9 cellular contexts compared by ENCODE assay signal in genomic region chr11:8688414-8689362, GRCh38. TPM values are rescaled to one million over a fixed set of nuclear protein-coding genes. Genes with fewer than 3 reads are reported as not detected.
DNase-seq lines count a peak whose midpoint lies in the region; ATAC-seq, FAIRE-seq and TF ChIP-seq lines count a peak whose summit lies in the region.
"Had no signal": no experiment of that assay in that cellular context is flagged by ENCODE, and none has a peak within 500 bp of the region (broad histone marks: within the 10 kb centered on the region; RNA-seq: fewer than 3 reads in every experiment).

No MANE protein-coding gene starts in this region.

- H3K27me3 ChIP-seq in keratinocyte (ENCODE audit: control insufficient read depth, extremely low read depth, insufficient read depth, low read length): no peaks in the 10 kb centered on the region

- peak overlapping the region; percentile 19 for H2AFZ ChIP-seq in keratinocyte (ENCODE audit: control insufficient read depth, low read length)

- H3K4me3 ChIP-seq in keratinocyte (ENCODE audit: control insufficient read depth in 2 of 3, extremely low read depth in 1 of 3, insufficient read depth in 2 of 3, low read depth in 1 of 3, low read length in 3 of 3): peak overlapping the region; percentile 32 to 84 (median 76)

- peak overlapping the region; percentile 97 for H3K4me2 ChIP-seq in keratinocyte (ENCODE audit: control insufficient read depth, extremely low read depth, insufficient read depth, low read depth, low read length)

- H3K79me2 ChIP-seq in keratinocyte (ENCODE audit: control insufficient read depth, insufficient read depth, low read length): peaks cover 28% of the 10 kb centered on the region

- H3K4me1 ChIP-seq in keratinocyte (ENCODE audit: control insufficient read depth, extremely low read depth, insufficient read depth, low read length): peaks cover 59% of the 10 kb centered on the region

- H3K27ac ChIP-seq in keratinocyte (ENCODE audit: control insufficient read depth, insufficient read depth, low read length): peak overlapping the region; percentile 65

- peak; percentile 91 for TF ChIP-seq POLR2A in GM18951 (IDR thresholded peaks at IDR 0.05; ENCODE audit: extremely low read depth, insufficient read depth, insufficient read length)

- dilution Hi-C loops in keratinocyte (cut with MboI; ENCODE audit: extremely low pct_ligation_motif_present, low sequenced_read_pairs): no loop called here

- no peaks in the 10 kb centered on the region for H3K9me3 ChIP-seq in keratinocyte (ENCODE audit: control insufficient read depth, low read depth, low read length)

- peak overlapping the region; percentile 76 for H3K9ac ChIP-seq in keratinocyte (ENCODE audit: control insufficient read depth, extremely low read depth, insufficient read depth, low read length)

- peaks cover 13% of the 10 kb centered on the region for H4K20me1 ChIP-seq in keratinocyte (ENCODE audit: control insufficient read depth, extremely low read depth, insufficient read depth, low read length)

- H3K36me3 ChIP-seq in keratinocyte (ENCODE audit: control insufficient read depth in 2 of 2, extremely low read depth in 1 of 2, insufficient read depth in 2 of 2, low read length in 2 of 2): peaks cover 38 to 42% of the 10 kb centered on the region in 2 experiments

- peak; percentile 89 for DNase-seq in AG09319 (ENCODE audit: extremely low read depth, low read depth)
- peak; percentile 98 for DNase-seq in NCI-H2227 treated with DMSO at 0.1 percent for 48 hours (lab: John Stamatoyannopoulos, UW)
- peak; percentile 69 for DNase-seq in activated CD4-positive, CD25-positive, alpha-beta regulatory T cell treated with anti-CD3 and anti-CD28 coated beads, Interleukin-2, amount 50 U/mL, for 16 hours (ENCODE audit: low read depth, low spot score)
- DNase-seq in cerebellar cortex (ENCODE audit: low spot score): peak; percentile 98
- DNase-seq in keratinocyte (ENCODE audit: low read depth, low spot score): peak; percentile 77
- DNase-seq in stimulated activated CD4-positive, alpha-beta T cell treated with anti-CD3 and anti-CD28 coated beads, Interleukin-12 subunit alpha, Interleukin-12 subunit beta, amount 100 ng/mL, for 48 hours (ENCODE audit: low read depth in 2 of 3, low spot score in 1 of 3): peak; percentile 82 to 86 (median 82)

- ATAC-seq in HG03175 (IDR thresholded peaks at IDR 0.05; ENCODE audit: unreplicated experiment): peak; percentile 97

- in situ Hi-C loops in GM18951 (cut with MboI; ENCODE audit: low sequenced_read_pairs, unreplicated experiment): no loop called here

- peak; percentile 2 for TF ChIP-seq CTCF in AG09319 (IDR thresholded peaks at IDR 0.05; ENCODE audit: low read depth, low read length)
- peak in 1 of 3 experiments; percentile 43 for TF ChIP-seq CTCF in keratinocyte (optimal IDR thresholded peaks at IDR 0.05 in 1 of 3, IDR thresholded peaks at IDR 0.05 in 1 of 3, conservative IDR thresholded peaks at IDR 0.05 in 1 of 3; ENCODE audit: extremely low read depth in 1 of 3, insufficient read depth in 2 of 3, low read length in 3 of 3)

- no peaks in the 10 kb centered on the region for H3K9me1 ChIP-seq in keratinocyte (ENCODE audit: control insufficient read depth, extremely low read depth, insufficient read depth, low read length)

- FAIRE-seq in keratinocyte (lab: Jason Lieb, UNC): no peak
- FAIRE-seq: colon had no signal

RNA-seq across cellular contexts. Expression of gene RPL27A, which starts 6.1 kb away (rescaled TPM):
- polyA plus RNA-seq in keratinocyte: 1,089 to 1,483 TPM (median 1,450 TPM) in 3 replicates
- polyA plus RNA-seq in keratinocyte (2011; ENCODE audit: low read depth): 769 TPM
- polyA plus RNA-seq in keratinocyte (2011; cell fraction: cytosol; rRNA removed): 863 and 1,235 TPM in 2 replicates
- polyA plus RNA-seq in keratinocyte (2011; cell fraction: nucleus; rRNA removed): 267 and 297 TPM in 2 replicates
- 1,861 and 2,131 TPM in 2 replicates for polyA plus RNA-seq in keratinocyte (2012; ENCODE audit: low replicate concordance)
- polyA minus RNA-seq in keratinocyte: 257 to 398 TPM (median 392 TPM) in 3 replicates
- polyA minus RNA-seq in keratinocyte (2011; cell fraction: cytosol; rRNA and poly(A)+ RNA removed): 683 TPM
- 94.8 and 128 TPM in 2 replicates for polyA minus RNA-seq in keratinocyte (2011; cell fraction: nucleus; rRNA and poly(A)+ RNA removed)

RNA-seq across cellular contexts. Expression of gene TRIM66, which starts 6.2 kb away (rescaled TPM):
- polyA plus RNA-seq in keratinocyte: 3.4 to 5.4 TPM (median 5.1 TPM) in 3 replicates
- polyA plus RNA-seq in keratinocyte (2011; ENCODE audit: low read depth): 9.0 TPM
- 1.2 and 2.6 TPM in 2 replicates for polyA plus RNA-seq in keratinocyte (2011; cell fraction: cytosol; rRNA removed)
- polyA plus RNA-seq in keratinocyte (2011; cell fraction: nucleus; rRNA removed): 23.5 and 30.4 TPM in 2 replicates
- 2.4 and 4.1 TPM in 2 replicates for polyA plus RNA-seq in keratinocyte (2012; ENCODE audit: low replicate concordance)
- 5.9 to 16.1 TPM (median 8.5 TPM) in 3 replicates for polyA minus RNA-seq in keratinocyte
- 2.5 TPM for polyA minus RNA-seq in keratinocyte (2011; cell fraction: cytosol; rRNA and poly(A)+ RNA removed)
- 15.6 and 30.3 TPM in 2 replicates for polyA minus RNA-seq in keratinocyte (2011; cell fraction: nucleus; rRNA and poly(A)+ RNA removed)

Comparison
In these comparisons a context has a peak if more than half of its experiments do, and no peak if none do; other contexts are left out.
1. Peak in every context shown above with its lines: DNase-seq, ATAC-seq, H3K4me3 ChIP-seq and H3K27ac ChIP-seq.